ENCODE assay signal across 1 cellular context in genomic region chr9:85804993-85805788, GRCh38.
A peak's percentile ranks its signal among the peaks of the same experiment; 100 is the strongest.
TF ChIP-seq lines count a peak whose summit lies in the region.

No MANE protein-coding gene starts in this region.

TF ChIP-seq in K562, 482 proteins besides CTCF, POLR2A, EP300 and RAD21 (continued from another document):
- TF ChIP-seq, protein P1, sequence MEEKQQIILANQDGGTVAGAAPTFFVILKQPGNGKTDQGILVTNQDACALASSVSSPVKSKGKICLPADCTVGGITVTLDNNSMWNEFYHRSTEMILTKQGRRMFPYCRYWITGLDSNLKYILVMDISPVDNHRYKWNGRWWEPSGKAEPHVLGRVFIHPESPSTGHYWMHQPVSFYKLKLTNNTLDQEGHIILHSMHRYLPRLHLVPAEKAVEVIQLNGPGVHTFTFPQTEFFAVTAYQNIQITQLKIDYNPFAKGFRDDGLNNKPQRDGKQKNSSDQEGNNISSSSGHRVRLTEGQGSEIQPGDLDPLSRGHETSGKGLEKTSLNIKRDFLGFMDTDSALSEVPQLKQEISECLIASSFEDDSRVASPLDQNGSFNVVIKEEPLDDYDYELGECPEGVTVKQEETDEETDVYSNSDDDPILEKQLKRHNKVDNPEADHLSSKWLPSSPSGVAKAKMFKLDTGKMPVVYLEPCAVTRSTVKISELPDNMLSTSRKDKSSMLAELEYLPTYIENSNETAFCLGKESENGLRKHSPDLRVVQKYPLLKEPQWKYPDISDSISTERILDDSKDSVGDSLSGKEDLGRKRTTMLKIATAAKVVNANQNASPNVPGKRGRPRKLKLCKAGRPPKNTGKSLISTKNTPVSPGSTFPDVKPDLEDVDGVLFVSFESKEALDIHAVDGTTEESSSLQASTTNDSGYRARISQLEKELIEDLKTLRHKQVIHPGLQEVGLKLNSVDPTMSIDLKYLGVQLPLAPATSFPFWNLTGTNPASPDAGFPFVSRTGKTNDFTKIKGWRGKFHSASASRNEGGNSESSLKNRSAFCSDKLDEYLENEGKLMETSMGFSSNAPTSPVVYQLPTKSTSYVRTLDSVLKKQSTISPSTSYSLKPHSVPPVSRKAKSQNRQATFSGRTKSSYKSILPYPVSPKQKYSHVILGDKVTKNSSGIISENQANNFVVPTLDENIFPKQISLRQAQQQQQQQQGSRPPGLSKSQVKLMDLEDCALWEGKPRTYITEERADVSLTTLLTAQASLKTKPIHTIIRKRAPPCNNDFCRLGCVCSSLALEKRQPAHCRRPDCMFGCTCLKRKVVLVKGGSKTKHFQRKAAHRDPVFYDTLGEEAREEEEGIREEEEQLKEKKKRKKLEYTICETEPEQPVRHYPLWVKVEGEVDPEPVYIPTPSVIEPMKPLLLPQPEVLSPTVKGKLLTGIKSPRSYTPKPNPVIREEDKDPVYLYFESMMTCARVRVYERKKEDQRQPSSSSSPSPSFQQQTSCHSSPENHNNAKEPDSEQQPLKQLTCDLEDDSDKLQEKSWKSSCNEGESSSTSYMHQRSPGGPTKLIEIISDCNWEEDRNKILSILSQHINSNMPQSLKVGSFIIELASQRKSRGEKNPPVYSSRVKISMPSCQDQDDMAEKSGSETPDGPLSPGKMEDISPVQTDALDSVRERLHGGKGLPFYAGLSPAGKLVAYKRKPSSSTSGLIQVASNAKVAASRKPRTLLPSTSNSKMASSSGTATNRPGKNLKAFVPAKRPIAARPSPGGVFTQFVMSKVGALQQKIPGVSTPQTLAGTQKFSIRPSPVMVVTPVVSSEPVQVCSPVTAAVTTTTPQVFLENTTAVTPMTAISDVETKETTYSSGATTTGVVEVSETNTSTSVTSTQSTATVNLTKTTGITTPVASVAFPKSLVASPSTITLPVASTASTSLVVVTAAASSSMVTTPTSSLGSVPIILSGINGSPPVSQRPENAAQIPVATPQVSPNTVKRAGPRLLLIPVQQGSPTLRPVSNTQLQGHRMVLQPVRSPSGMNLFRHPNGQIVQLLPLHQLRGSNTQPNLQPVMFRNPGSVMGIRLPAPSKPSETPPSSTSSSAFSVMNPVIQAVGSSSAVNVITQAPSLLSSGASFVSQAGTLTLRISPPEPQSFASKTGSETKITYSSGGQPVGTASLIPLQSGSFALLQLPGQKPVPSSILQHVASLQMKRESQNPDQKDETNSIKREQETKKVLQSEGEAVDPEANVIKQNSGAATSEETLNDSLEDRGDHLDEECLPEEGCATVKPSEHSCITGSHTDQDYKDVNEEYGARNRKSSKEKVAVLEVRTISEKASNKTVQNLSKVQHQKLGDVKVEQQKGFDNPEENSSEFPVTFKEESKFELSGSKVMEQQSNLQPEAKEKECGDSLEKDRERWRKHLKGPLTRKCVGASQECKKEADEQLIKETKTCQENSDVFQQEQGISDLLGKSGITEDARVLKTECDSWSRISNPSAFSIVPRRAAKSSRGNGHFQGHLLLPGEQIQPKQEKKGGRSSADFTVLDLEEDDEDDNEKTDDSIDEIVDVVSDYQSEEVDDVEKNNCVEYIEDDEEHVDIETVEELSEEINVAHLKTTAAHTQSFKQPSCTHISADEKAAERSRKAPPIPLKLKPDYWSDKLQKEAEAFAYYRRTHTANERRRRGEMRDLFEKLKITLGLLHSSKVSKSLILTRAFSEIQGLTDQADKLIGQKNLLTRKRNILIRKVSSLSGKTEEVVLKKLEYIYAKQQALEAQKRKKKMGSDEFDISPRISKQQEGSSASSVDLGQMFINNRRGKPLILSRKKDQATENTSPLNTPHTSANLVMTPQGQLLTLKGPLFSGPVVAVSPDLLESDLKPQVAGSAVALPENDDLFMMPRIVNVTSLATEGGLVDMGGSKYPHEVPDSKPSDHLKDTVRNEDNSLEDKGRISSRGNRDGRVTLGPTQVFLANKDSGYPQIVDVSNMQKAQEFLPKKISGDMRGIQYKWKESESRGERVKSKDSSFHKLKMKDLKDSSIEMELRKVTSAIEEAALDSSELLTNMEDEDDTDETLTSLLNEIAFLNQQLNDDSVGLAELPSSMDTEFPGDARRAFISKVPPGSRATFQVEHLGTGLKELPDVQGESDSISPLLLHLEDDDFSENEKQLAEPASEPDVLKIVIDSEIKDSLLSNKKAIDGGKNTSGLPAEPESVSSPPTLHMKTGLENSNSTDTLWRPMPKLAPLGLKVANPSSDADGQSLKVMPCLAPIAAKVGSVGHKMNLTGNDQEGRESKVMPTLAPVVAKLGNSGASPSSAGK (IDR thresholded peaks at IDR 0.05) = peak; percentile 33; the same call in 1 of the 2 replicates
- TF ChIP-seq, protein P2, sequence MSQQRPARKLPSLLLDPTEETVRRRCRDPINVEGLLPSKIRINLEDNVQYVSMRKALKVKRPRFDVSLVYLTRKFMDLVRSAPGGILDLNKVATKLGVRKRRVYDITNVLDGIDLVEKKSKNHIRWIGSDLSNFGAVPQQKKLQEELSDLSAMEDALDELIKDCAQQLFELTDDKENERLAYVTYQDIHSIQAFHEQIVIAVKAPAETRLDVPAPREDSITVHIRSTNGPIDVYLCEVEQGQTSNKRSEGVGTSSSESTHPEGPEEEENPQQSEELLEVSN (IDR thresholded peaks at IDR 0.05; ENCODE audit: borderline replicate concordance in 1 of 2, extremely low read depth in 1 of 2, insufficient read depth in 1 of 2, insufficient read length in 1 of 2, low read depth in 1 of 2, low read length in 1 of 2, poor library complexity in 1 of 2, severe bottlenecking in 1 of 2) = peak in 1 of 2 experiments; percentile 64
- TF ChIP-seq ZBTB7A (IDR thresholded peaks at IDR 0.05; ENCODE audit: borderline replicate concordance, control insufficient read depth, low read depth, low read length) (peak; percentile 4; the same call in 1 of the 2 replicates), PHF8 (IDR thresholded peaks at IDR 0.05; ENCODE audit: borderline replicate concordance, low read length) (peak; percentile 47; the same call in 1 of the 2 replicates)
- TF ChIP-seq, protein P3, sequence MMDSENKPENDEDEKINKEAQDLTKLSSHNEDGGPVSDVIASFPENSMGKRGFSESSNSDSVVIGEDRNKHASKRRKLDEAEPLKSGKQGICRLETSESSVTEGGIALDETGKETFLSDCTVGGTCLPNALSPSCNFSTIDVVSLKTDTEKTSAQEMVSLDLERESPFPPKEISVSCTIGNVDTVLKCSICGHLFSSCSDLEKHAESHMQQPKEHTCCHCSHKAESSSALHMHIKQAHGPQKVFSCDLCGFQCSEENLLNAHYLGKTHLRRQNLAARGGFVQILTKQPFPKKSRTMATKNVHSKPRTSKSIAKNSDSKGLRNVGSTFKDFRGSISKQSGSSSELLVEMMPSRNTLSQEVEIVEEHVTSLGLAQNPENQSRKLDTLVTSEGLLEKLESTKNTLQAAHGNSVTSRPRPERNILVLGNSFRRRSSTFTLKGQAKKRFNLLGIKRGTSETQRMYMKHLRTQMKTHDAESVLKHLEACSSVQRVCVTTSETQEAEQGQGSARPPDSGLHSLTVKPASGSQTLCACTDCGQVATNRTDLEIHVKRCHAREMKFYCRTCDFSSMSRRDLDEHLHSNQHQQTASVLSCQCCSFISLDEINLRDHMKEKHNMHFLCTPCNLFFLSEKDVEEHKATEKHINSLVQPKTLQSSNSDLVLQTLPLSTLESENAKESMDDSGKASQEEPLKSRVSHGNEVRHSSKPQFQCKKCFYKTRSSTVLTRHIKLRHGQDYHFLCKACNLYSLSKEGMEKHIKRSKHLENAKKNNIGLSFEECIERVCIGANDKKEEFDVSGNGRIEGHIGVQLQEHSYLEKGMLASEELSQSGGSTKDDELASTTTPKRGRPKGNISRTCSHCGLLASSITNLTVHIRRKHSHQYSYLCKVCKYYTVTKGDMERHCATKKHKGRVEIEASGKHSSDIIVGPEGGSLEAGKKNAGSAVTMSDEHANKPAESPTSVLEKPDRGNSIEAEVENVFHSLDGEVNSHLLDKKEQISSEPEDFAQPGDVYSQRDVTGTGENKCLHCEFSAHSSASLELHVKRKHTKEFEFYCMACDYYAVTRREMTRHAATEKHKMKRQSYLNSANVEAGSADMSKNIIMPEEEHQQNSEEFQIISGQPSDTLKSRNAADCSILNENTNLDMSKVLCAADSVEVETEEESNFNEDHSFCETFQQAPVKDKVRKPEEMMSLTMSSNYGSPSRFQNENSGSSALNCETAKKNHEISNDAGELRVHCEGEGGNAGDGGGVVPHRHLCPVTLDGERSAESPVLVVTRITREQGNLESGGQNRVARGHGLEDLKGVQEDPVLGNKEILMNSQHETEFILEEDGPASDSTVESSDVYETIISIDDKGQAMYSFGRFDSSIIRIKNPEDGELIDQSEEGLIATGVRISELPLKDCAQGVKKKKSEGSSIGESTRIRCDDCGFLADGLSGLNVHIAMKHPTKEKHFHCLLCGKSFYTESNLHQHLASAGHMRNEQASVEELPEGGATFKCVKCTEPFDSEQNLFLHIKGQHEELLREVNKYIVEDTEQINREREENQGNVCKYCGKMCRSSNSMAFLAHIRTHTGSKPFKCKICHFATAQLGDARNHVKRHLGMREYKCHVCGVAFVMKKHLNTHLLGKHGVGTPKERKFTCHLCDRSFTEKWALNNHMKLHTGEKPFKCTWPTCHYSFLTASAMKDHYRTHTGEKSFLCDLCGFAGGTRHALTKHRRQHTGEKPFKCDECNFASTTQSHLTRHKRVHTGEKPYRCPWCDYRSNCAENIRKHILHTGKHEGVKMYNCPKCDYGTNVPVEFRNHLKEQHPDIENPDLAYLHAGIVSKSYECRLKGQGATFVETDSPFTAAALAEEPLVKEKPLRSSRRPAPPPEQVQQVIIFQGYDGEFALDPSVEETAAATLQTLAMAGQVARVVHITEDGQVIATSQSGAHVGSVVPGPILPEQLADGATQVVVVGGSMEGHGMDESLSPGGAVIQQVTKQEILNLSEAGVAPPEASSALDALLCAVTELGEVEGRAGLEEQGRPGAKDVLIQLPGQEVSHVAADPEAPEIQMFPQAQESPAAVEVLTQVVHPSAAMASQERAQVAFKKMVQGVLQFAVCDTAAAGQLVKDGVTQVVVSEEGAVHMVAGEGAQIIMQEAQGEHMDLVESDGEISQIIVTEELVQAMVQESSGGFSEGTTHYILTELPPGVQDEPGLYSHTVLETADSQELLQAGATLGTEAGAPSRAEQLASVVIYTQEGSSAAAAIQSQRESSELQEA (IDR thresholded peaks at IDR 0.05; ENCODE audit: low read depth) = peak; percentile 88
- TF ChIP-seq, protein P4, sequence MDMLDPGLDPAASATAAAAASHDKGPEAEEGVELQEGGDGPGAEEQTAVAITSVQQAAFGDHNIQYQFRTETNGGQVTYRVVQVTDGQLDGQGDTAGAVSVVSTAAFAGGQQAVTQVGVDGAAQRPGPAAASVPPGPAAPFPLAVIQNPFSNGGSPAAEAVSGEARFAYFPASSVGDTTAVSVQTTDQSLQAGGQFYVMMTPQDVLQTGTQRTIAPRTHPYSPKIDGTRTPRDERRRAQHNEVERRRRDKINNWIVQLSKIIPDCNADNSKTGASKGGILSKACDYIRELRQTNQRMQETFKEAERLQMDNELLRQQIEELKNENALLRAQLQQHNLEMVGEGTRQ (CRISPR knock-in tag; IDR thresholded peaks at IDR 0.05) = peak; percentile 29; the same call in 1 of the 2 replicates
- TF ChIP-seq, protein P5, sequence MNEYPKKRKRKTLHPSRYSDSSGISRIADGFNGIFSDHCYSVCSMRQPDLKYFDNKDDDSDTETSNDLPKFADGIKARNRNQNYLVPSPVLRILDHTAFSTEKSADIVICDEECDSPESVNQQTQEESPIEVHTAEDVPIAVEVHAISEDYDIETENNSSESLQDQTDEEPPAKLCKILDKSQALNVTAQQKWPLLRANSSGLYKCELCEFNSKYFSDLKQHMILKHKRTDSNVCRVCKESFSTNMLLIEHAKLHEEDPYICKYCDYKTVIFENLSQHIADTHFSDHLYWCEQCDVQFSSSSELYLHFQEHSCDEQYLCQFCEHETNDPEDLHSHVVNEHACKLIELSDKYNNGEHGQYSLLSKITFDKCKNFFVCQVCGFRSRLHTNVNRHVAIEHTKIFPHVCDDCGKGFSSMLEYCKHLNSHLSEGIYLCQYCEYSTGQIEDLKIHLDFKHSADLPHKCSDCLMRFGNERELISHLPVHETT (CRISPR knock-in tag; conservative IDR thresholded peaks at IDR 0.05 in 1 of 2, IDR thresholded peaks at IDR 0.05 in 1 of 2) = peak in 1 of 2 experiments; percentile 88; a peak in 2 of 4 replicates
